In genomic region chr5:37565067-37565670, GRCh38 we compare ENCODE assay signal across 17 cellular contexts.
"Had no signal": no experiment of that assay in that cellular context is flagged by ENCODE, and none has a peak within 500 bp of the region (broad histone marks: within the 10 kb centered on the region; RNA-seq: fewer than 3 reads in every experiment).

No MANE protein-coding gene starts in this region.

- H3K27ac ChIP-seq: ascending aorta, breast epithelium, epithelial cell of prostate, left ventricle myocardium inferior, upper lobe of right lung, VCaP had no signal

- H3K9me3 ChIP-seq: ascending aorta, breast epithelium, left ventricle myocardium inferior, upper lobe of right lung had no signal

- DNase-seq: activated CD4-positive, alpha-beta T cell treated with anti-CD3 and anti-CD28 coated beads, Interleukin-2, amount 10 ng/mL, durations not matched to agents 24 days and 14 days; activated gamma-delta T cell treated with Interleukin-2 at 50 U/mL for 16 hours; activated T-cell treated with anti-CD3 and anti-CD28 coated beads, Interleukin-2, amount 50 U/mL, for 1 hour; cortex of kidney; foreskin fibroblast; left ventricle myocardium inferior; natural killer cell; retina; stimulated activated CD4-positive, alpha-beta T cell treated with anti-CD3 and anti-CD28 coated beads, Interleukin-12 subunit alpha, Interleukin-12 subunit beta, amount 100 ng/mL, for 4 hours; stimulated activated CD4-positive, alpha-beta T cell treated with anti-CD3 and anti-CD28 coated beads, Interleukin-4, amount 100 ng/mL, for 4 hours; stimulated activated naive CD8-positive, alpha-beta T cell treated with anti-CD3 and anti-CD28 coated beads, Interleukin-15, Interleukin-2, amounts not matched to agents 100 U/mL and 50 U/mL, for 24 hours; upper lobe of right lung had no signal

- H3K36me3 ChIP-seq: ascending aorta, breast epithelium, left ventricle myocardium inferior, upper lobe of right lung had no signal

- ATAC-seq: activated CD4-positive, CD25-positive, alpha-beta regulatory T cell treated with anti-CD3 and anti-CD28 coated beads, Interleukin-2, amount 50 U/mL, for 24 hours; natural killer cell; stimulated activated naive CD8-positive, alpha-beta T cell treated with anti-CD3 and anti-CD28 coated beads, Interleukin-15, Interleukin-2, amounts not matched to agents 100 U/mL and 50 U/mL, for 24 hours; upper lobe of right lung had no signal

- H3K4me3 ChIP-seq: ascending aorta, breast epithelium, left ventricle myocardium inferior, upper lobe of right lung had no signal

- H3K27me3 ChIP-seq: ascending aorta, breast epithelium, upper lobe of right lung had no signal

- H3K4me1 ChIP-seq: ascending aorta, breast epithelium, upper lobe of right lung had no signal
